8 cellular contexts compared by ENCODE assay signal in the genomic region with DNA sequence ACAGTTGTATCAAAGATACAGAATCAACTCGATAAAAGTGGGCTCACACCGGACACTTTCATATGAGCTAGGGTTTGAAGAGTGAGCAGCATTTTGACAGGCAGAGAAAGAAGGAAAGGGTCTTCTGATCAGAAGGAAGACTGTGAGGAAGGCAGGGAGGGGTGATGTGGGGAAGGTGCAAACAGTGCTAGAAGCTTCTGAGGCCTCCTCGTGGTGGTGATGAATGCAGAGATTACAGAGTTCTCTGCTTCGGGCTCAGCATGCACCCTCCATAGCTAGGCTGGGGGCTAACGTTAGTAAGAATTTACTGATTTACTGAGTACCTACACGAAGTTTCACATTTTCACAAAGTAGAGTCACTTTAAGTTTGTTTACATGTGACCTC. TPM values are rescaled to one million over a fixed set of nuclear protein-coding genes. Genes with fewer than 3 reads are reported as not detected.
DNase-seq lines count a peak whose midpoint lies in the region; ATAC-seq and TF ChIP-seq lines count a peak whose summit lies in the region.
"Not testable (repeated sequence)": the region's sequence is repeated elsewhere in the genome, so short reads cannot be mapped to it uniquely, and the experiment has no call there.

No MANE protein-coding gene starts in this region.

- not testable (repeated sequence) for TF ChIP-seq POLR2A in heart left ventricle (IDR thresholded peaks at IDR 0.05); tibial nerve (IDR thresholded peaks at IDR 0.05)

- not testable (repeated sequence) for H3K27me3 ChIP-seq in heart left ventricle, tibial nerve

- H3K4me3 Mint-ChIP-seq in nephron: peak overlapping the region; percentile 94 to 98 (median 98)

- H3K27me3 Mint-ChIP-seq in nephron (ENCODE audit: low read depth): not testable (repeated sequence)

- H3K27ac Mint-ChIP-seq in nephron: peak overlapping the region; percentile 68 to 96 (median 92)

- in situ Hi-C loops in astrocyte of the spinal cord (cut with HindIII; ENCODE audit: low sequenced_read_pairs): not testable (repeated sequence)

- H3K4me1 ChIP-seq in heart left ventricle (peaks cover 0 to 42% (median 21%) of the 10 kb centered on the region in 12 donors), tibial nerve (peaks cover 0 to 58% (median 18%) of the 10 kb centered on the region in 4 donors)

- peaks cover 0 to 15% (median 4%) of the 10 kb centered on the region in 9 donors for H3K36me3 ChIP-seq in heart left ventricle
- H3K36me3 ChIP-seq in tibial nerve: peaks cover 0 to 21% (median 0%) of the 10 kb centered on the region in 3 donors

- H3K27ac ChIP-seq in heart left ventricle (peak overlapping the region in 11 of 12 donors; percentile 91 to 99 (median 96)), tibial nerve (peak overlapping the region; percentile 69 to 97 (median 90))

- intact Hi-C loops in heart left ventricle (cut with DNase I): not testable (repeated sequence)

- peaks cover 48% of the 10 kb centered on the region for H3K4me1 Mint-ChIP-seq in nephron

- not testable (repeated sequence) for H3K9me3 ChIP-seq in heart left ventricle, tibial nerve

- not testable (repeated sequence) for H3K9me3 Mint-ChIP-seq in nephron

- peak overlapping the region; percentile 99 for H3K4me3 ChIP-seq in GM12864 (ENCODE audit: low read depth, low read length)
- peak overlapping the region; percentile 90 for H3K4me3 ChIP-seq in astrocyte of the spinal cord (ENCODE audit: low read depth, low read length)
- H3K4me3 ChIP-seq in heart left ventricle: peak overlapping the region; percentile 81 to 100 (median 95)
- H3K4me3 ChIP-seq in tibial nerve: peak overlapping the region; percentile 89 to 99 (median 94)

- peaks cover 23% of the 10 kb centered on the region for H3K36me3 Mint-ChIP-seq in nephron (ENCODE audit: low read depth)

- DNase-seq in GM12864 (ENCODE audit: low read depth); astrocyte of the spinal cord (ENCODE audit: low read depth, low spot score); heart left ventricle; tibial nerve (ENCODE audit: low spot score in 2 of 2): not testable (repeated sequence)
- peak; percentile 34 for DNase-seq in SK-N-DZ (ENCODE audit: low spot score)

- 1 to 10% (median 5%) methylated on average over 6 of the region's 6 CpGs for WGBS in heart left ventricle, 4 donors
- WGBS in tibial nerve, 2 donors: 2 to 4% methylated on average over 6 of the region's 6 CpGs

- ATAC-seq in GM21737 (IDR thresholded peaks at IDR 0.05; ENCODE audit: unreplicated experiment) (peak; percentile 27), HG03439 (IDR thresholded peaks at IDR 0.05; ENCODE audit: unreplicated experiment) (peak; percentile 26), heart left ventricle (peak in 3 of 4 donors; percentile 8 to 36 (median 30))

- not testable (repeated sequence) for TF ChIP-seq CTCF in GM12864 (IDR thresholded peaks at IDR 0.05; ENCODE audit: low read depth, low read length, missing control alignments); astrocyte of the spinal cord (IDR thresholded peaks at IDR 0.05; ENCODE audit: low read depth, low read length); heart left ventricle (IDR thresholded peaks at IDR 0.05); tibial nerve (IDR thresholded peaks at IDR 0.05)
- TF ChIP-seq CTCF in nephron (IDR thresholded peaks at IDR 0.05; ENCODE audit: unreplicated experiment in 3 of 3): peak in 1 of 3 experiments; percentile 37

- not testable (repeated sequence) for TF ChIP-seq EP300 in tibial nerve (IDR thresholded peaks at IDR 0.05)

RNA-seq across cellular contexts. Expression of a gene that starts 0.5 kb away (rescaled TPM):
- 5.7 and 8.3 TPM in 2 replicates for polyA plus RNA-seq in SK-N-DZ (2014; cell fraction: cytosol; rRNA removed)
- 2.9 and 3.6 TPM in 2 replicates for polyA plus RNA-seq in SK-N-DZ (2014; cell fraction: nucleus; rRNA removed)
- 10 to 100 TPM in 1 of 9 donors, 1 to 10 TPM in 8; 5.7 to 10.3 (median 7.5) TPM for total RNA-seq in heart left ventricle
- polyA plus RNA-seq in heart left ventricle: 1 to 10 TPM; 4.8 to 8.5 TPM
- total RNA-seq in tibial nerve: 1 to 10 TPM; 4.5 to 7.2 (median 5.8) TPM

RNA-seq across cellular contexts. Expression of a gene that starts 0.7 kb away (rescaled TPM):
- polyA plus RNA-seq in SK-N-DZ (2014; cell fraction: cytosol; rRNA removed): 79.8 and 84.9 TPM in 2 replicates
- 83.0 and 89.6 TPM in 2 replicates for polyA plus RNA-seq in SK-N-DZ (2014; cell fraction: nucleus; rRNA removed)
- 100 to 1,000 TPM; 422 to 854 (median 727) TPM for total RNA-seq in heart left ventricle
- polyA plus RNA-seq in heart left ventricle: 100 to 1,000 TPM; 276 to 861 TPM
- total RNA-seq in tibial nerve: 10 to 100 TPM; 67.7 to 95.3 (median 78.3) TPM

RNA-seq across cellular contexts. Expression of a gene that starts 26.2 kb away (rescaled TPM):
- polyA plus RNA-seq in SK-N-DZ (2014; cell fraction: cytosol; rRNA removed): 0.14 and 0.38 TPM in 2 replicates
- polyA plus RNA-seq in SK-N-DZ (2014; cell fraction: nucleus; rRNA removed): not detected in 2 replicates
- total RNA-seq in heart left ventricle (100 to 1,000 TPM in 2 of 9 donors, 10 to 100 TPM in 6, 1 to 10 TPM in 1; 7.6 to 133 (median 40.3) TPM), tibial nerve (not detected)
- 10 to 100 TPM in 1 of 2 donors, 1 to 10 TPM in 1; 6.1 to 50.3 TPM for polyA plus RNA-seq in heart left ventricle

RNA-seq across cellular contexts. Expression of a gene that starts 54.0 kb away (rescaled TPM):
- 101 and 115 TPM in 2 replicates for polyA plus RNA-seq in SK-N-DZ (2014; cell fraction: cytosol; rRNA removed)
- 108 and 121 TPM in 2 replicates for polyA plus RNA-seq in SK-N-DZ (2014; cell fraction: nucleus; rRNA removed)
- total RNA-seq in heart left ventricle: 10 to 100 TPM; 31.2 to 50.2 (median 38.6) TPM
- 10 to 100 TPM; 46.2 to 89.1 TPM for polyA plus RNA-seq in heart left ventricle
- 100 to 1,000 TPM in 1 of 4 donors, 10 to 100 TPM in 3; 80.1 to 115 (median 91.7) TPM for total RNA-seq in tibial nerve

Comparison
In these comparisons a context has a peak if more than half of its experiments do, and no peak if none do; other contexts are left out.
1. RNA of a gene that starts 0.7 kb away (total RNA-seq): 422 to 854 TPM in heart left ventricle; 67.7 to 95.3 TPM in tibial nerve; every median in the first group is over 4 times any median in the second.
2. RNA of a gene that starts 26.2 kb away (total RNA-seq): 7.6 to 133 TPM in heart left ventricle; not detected in tibial nerve; every median in the first group is over 4 times any median in the second.
3. Peak in every context shown above with its lines, with median percentiles within 50 percentile points of each other: H3K4me3 ChIP-seq and ATAC-seq.